In the genomic region with DNA sequence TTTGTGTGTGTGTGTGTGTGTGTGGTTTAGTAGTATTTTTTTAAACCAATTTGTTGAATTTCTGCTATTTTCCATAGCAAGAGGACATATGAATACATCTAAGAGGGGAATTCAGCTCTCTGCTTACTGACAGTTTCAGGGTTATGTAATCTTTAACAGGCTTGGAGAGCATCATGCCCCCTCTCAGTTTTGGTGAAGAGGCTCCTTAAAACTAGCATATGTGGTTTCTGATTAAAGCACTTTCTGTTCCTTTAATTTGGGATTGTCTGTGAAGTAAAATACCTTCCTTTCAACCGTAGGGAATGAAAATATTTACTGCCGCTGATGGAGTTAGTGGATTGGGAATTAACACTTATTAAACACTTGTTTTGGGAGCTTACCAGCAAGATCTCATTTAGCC, we compare ENCODE assay signal across 10 cellular contexts. TPM values are rescaled to one million over a fixed set of nuclear protein-coding genes. Genes with fewer than 3 reads are reported as not detected.
DNase-seq lines count a peak whose midpoint lies in the region; ATAC-seq and TF ChIP-seq lines count a peak whose summit lies in the region.
"Had no signal": no experiment of that assay in that cellular context is flagged by ENCODE, and none has a peak within 500 bp of the region (broad histone marks: within the 10 kb centered on the region; RNA-seq: fewer than 3 reads in every experiment).

No MANE protein-coding gene starts in this region.

- H3K4me3 Mint-ChIP-seq in activated CD4-positive, alpha-beta T cell treated with anti-CD3 and anti-CD28 coated beads for 36 hours: peak overlapping the region; percentile 77
- no peak overlapping the region for H3K4me3 Mint-ChIP-seq in MCF 10A (ENCODE audit: unreplicated experiment)
- H3K4me3 Mint-ChIP-seq in stimulated activated effector memory CD8-positive, alpha-beta T cell treated with anti-CD3 and anti-CD28 coated beads, Interleukin-12 subunit alpha, Interleukin-12 subunit beta, amount 100 ng/mL, for 72 hours: peak overlapping the region; percentile 81

- peak overlapping the region; percentile 96 for H3K27ac Mint-ChIP-seq in activated CD4-positive, alpha-beta T cell treated with anti-CD3 and anti-CD28 coated beads for 36 hours
- peak overlapping the region; percentile 87 for H3K27ac Mint-ChIP-seq in MCF 10A (ENCODE audit: low read depth, unreplicated experiment)
- H3K27ac Mint-ChIP-seq in stimulated activated effector memory CD8-positive, alpha-beta T cell treated with anti-CD3 and anti-CD28 coated beads, Interleukin-12 subunit alpha, Interleukin-12 subunit beta, amount 100 ng/mL, for 72 hours: peak overlapping the region; percentile 95

- no TSS peak for BruUV-seq in MCF 10A (replicated peaks; lab: Mats Ljungman, UMichigan)

- no peak for DNase-seq in activated CD4-positive, alpha-beta T cell treated with anti-CD3 and anti-CD28 coated beads for 36 hours
- no peak for DNase-seq in activated CD4-positive, alpha-beta T cell treated with anti-CD3 and anti-CD28 coated beads, Interleukin-2, amount 50 U/mL, for 4 hours
- DNase-seq in MCF 10A (ENCODE audit: unreplicated experiment) (no peak), SW480 (ENCODE audit: low spot score) (no peak), iPS-NIHi11 (ENCODE audit: low spot score) (no peak), NCI-H526 (lab: John Stamatoyannopoulos, UW) (no peak)
- DNase-seq in stimulated activated effector memory CD8-positive, alpha-beta T cell treated with anti-CD3 and anti-CD28 coated beads, Interleukin-12 subunit alpha, Interleukin-12 subunit beta, amount 100 ng/mL, for 72 hours (ENCODE audit: low spot score in 2 of 2): no peak
- DNase-seq: effector CD8-positive, alpha-beta T cell; NCI-H2029 treated with DMSO at 0.1 percent for 48 hours had no signal

- no peaks in the 10 kb centered on the region for H3K27me3 Mint-ChIP-seq in activated CD4-positive, alpha-beta T cell treated with anti-CD3 and anti-CD28 coated beads for 36 hours
- H3K27me3 Mint-ChIP-seq in MCF 10A (ENCODE audit: insufficient read depth, unreplicated experiment): no peaks in the 10 kb centered on the region

- POLR2A ChIA-PET in activated CD4-positive, alpha-beta T cell treated with anti-CD3 and anti-CD28 coated beads for 36 hours (lab: Charles Lee): interaction anchor here (1.0 to 4.0 kb wide), 2 partner anchors 19 to 22 kb away, joined by 4 to 61 read pairs; a partner anchor contains a TSS
- POLR2A ChIA-PET in MCF 10A (lab: Yijun Ruan, JAX): interaction anchor here (0.7 to 6.6 kb wide), 8 partner anchors 9 to 394 kb away, joined by 3 to 121 read pairs (median 4); a partner anchor contains a TSS

- H3K9me3 Mint-ChIP-seq in activated CD4-positive, alpha-beta T cell treated with anti-CD3 and anti-CD28 coated beads for 36 hours (ENCODE audit: low read depth): no peaks in the 10 kb centered on the region
- no peaks in the 10 kb centered on the region for H3K9me3 Mint-ChIP-seq in MCF 10A (ENCODE audit: unreplicated experiment)
- H3K9me3 Mint-ChIP-seq in stimulated activated effector memory CD8-positive, alpha-beta T cell treated with anti-CD3 and anti-CD28 coated beads, Interleukin-12 subunit alpha, Interleukin-12 subunit beta, amount 100 ng/mL, for 72 hours: no peaks in the 10 kb centered on the region

- intact Hi-C loops in activated CD4-positive, alpha-beta T cell treated with anti-CD3 and anti-CD28 coated beads for 36 hours (cut with DNase I, micrococcal nuclease): loop anchor here (5.0 kb wide), 2 partner anchors 332 to 397 kb away; no protein-coding TSS in a partner anchor
- intact Hi-C loops in MCF 10A (cut with micrococcal nuclease): loop anchor here (2.0 kb wide), 1 partner anchor 19 kb away; a partner anchor contains a TSS

- H3K4me1 Mint-ChIP-seq in activated CD4-positive, alpha-beta T cell treated with anti-CD3 and anti-CD28 coated beads for 36 hours: peaks cover 74% of the 10 kb centered on the region
- H3K4me1 Mint-ChIP-seq in MCF 10A (ENCODE audit: insufficient read depth, unreplicated experiment): peaks cover 25% of the 10 kb centered on the region
- H3K4me1 Mint-ChIP-seq in stimulated activated effector memory CD8-positive, alpha-beta T cell treated with anti-CD3 and anti-CD28 coated beads, Interleukin-12 subunit alpha, Interleukin-12 subunit beta, amount 100 ng/mL, for 72 hours: peaks cover 78% of the 10 kb centered on the region

- ATAC-seq in activated CD4-positive, alpha-beta T cell treated with anti-CD3 and anti-CD28 coated beads for 36 hours: no peak
- peak; percentile 23 for ATAC-seq in HG03571 (IDR thresholded peaks at IDR 0.05; ENCODE audit: unreplicated experiment)
- ATAC-seq in stimulated activated effector memory CD8-positive, alpha-beta T cell treated with anti-CD3 and anti-CD28 coated beads, Interleukin-12 subunit alpha, Interleukin-12 subunit beta, amount 100 ng/mL, for 72 hours: no peak

- CTCF ChIA-PET in activated CD4-positive, alpha-beta T cell treated with anti-CD3 and anti-CD28 coated beads for 36 hours (lab: Charles Lee): interaction anchor here (1.0 to 2.1 kb wide), 9 partner anchors 10 to 348 kb away, joined by 3 to 8 read pairs (median 4); a partner anchor contains a TSS
- CTCF ChIA-PET in MCF 10A (lab: Yijun Ruan, JAX): interaction anchor here (1.0 to 1.6 kb wide), 5 partner anchors 9 to 399 kb away, joined by 3 to 10 read pairs (median 5); no protein-coding TSS in a partner anchor

- TF ChIP-seq CTCF in MCF 10A (IDR thresholded peaks at IDR 0.05; ENCODE audit: unreplicated experiment): no peak

- peaks cover 30% of the 10 kb centered on the region for H3K36me3 Mint-ChIP-seq in activated CD4-positive, alpha-beta T cell treated with anti-CD3 and anti-CD28 coated beads for 36 hours (ENCODE audit: low read depth)
- H3K36me3 Mint-ChIP-seq in MCF 10A (ENCODE audit: insufficient read depth, unreplicated experiment): peaks cover 11% of the 10 kb centered on the region
- H3K36me3 Mint-ChIP-seq in stimulated activated effector memory CD8-positive, alpha-beta T cell treated with anti-CD3 and anti-CD28 coated beads, Interleukin-12 subunit alpha, Interleukin-12 subunit beta, amount 100 ng/mL, for 72 hours: peaks cover 73% of the 10 kb centered on the region

RNA-seq across cellular contexts. Expression of a gene that starts 19.4 kb away (rescaled TPM):
- total RNA-seq in activated CD4-positive, alpha-beta T cell treated with anti-CD3 and anti-CD28 coated beads for 36 hours: 10 to 100 TPM; 47.8 to 56.7 TPM
- 48.9 and 58.8 TPM in 2 replicates for total RNA-seq in MCF 10A (2022)

RNA-seq across cellular contexts. Expression of a gene that starts 50.9 kb away (rescaled TPM):
- 10 to 100 TPM; 12.8 to 18.5 TPM for total RNA-seq in activated CD4-positive, alpha-beta T cell treated with anti-CD3 and anti-CD28 coated beads for 36 hours
- total RNA-seq in MCF 10A (2022): 3.9 and 7.2 TPM in 2 replicates
